In the genomic region with DNA sequence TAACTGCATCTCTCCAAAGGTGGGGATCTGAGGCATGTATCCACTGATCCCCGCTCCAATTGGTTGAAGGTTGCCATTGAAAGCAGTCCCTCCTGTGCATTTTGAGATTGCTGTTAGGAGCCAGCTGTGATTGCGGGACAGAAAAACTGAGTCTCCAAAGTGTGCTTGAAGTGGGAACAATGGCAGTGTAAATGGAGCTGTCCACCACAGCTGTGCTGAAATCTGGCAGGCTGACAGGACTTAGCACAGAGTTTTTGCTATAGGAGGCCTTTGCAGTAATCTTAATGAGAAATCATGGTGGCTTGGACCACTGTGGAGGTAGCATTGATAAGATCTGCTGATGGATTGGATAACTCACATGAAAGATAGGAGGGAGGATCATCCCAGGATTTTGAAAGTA, we compare ENCODE assay signal across 10 cellular contexts. TPM values are rescaled to one million over a fixed set of nuclear protein-coding genes. Genes with fewer than 3 reads are reported as not detected.
A peak's percentile ranks its signal among the peaks of the same experiment; 100 is the strongest.
DNase-seq lines count a peak whose midpoint lies in the region; ATAC-seq and TF ChIP-seq lines count a peak whose summit lies in the region.
"Had no signal": no experiment of that assay in that cellular context is flagged by ENCODE, and none has a peak within 500 bp of the region (broad histone marks: within the 10 kb centered on the region; RNA-seq: fewer than 3 reads in every experiment).

No MANE protein-coding gene starts in this region.

- no peak for TF ChIP-seq CTCF in GM12865 (IDR thresholded peaks at IDR 0.05; ENCODE audit: insufficient read depth, low read depth, low read length, missing control alignments)
- no peak for TF ChIP-seq CTCF in dorsolateral prefrontal cortex (IDR thresholded peaks at IDR 0.05 in 54 of 56, conservative IDR thresholded peaks at IDR 0.05 in 2 of 56; ENCODE audit: low read depth in 1 of 56, partially characterized antibody in 56 of 56)

- intact Hi-C loops in dorsolateral prefrontal cortex (cut with DNase I), result no loop called here
- intact Hi-C loops in sciatic nerve (cut with DNase I), result no loop called here

- H3K27ac ChIP-seq in dorsolateral prefrontal cortex, result no peak overlapping the region
- H3K27ac ChIP-seq: left lung had no signal

- H3K4me3 ChIP-seq in GM12865 (ENCODE audit: low read depth, low read length) (no peak overlapping the region), dorsolateral prefrontal cortex (no peak overlapping the region)
- H3K4me3 ChIP-seq: left lung had no signal

- DNase-seq in GM12865 (ENCODE audit: low read depth) (peak; percentile 9), Kasumi-1 (lab: John Stamatoyannopoulos, UW) (peak; percentile 4 to 40), astrocyte of the hippocampus (ENCODE audit: low read depth, low spot score) (peak; percentile 63), lung microvascular endothelial cell (ENCODE audit: low read depth in 2 of 2) (peak; percentile 51 to 54), dorsolateral prefrontal cortex (no peak), sciatic nerve (ENCODE audit: low spot score) (no peak), NCI-H146 treated with DMSO at 0.1 percent for 48 hours (lab: John Stamatoyannopoulos, UW; ENCODE audit: unreplicated experiment) (no peak)
- DNase-seq: left lung, NCI-H510A treated with DMSO at 0.1 percent for 48 hours, T-helper 9 cell had no signal

- no peaks in the 10 kb centered on the region for H3K27me3 ChIP-seq in dorsolateral prefrontal cortex
- H3K27me3 ChIP-seq: left lung had no signal

- no peak for ATAC-seq in sciatic nerve
- ATAC-seq: left lung had no signal

RNA-seq across cellular contexts. Expression of a gene that starts 3.3 kb away (rescaled TPM):
- total RNA-seq in lung microvascular endothelial cell (15.9 and 22.2 TPM in 2 replicates), dorsolateral prefrontal cortex (10 to 100 TPM; 43.0 to 74.0 (median 56.6) TPM), sciatic nerve (59.2 TPM)

RNA-seq across cellular contexts. Expression of a gene that starts 57.8 kb away (rescaled TPM):
- total RNA-seq in lung microvascular endothelial cell, result not detected in 2 replicates
- 1 to 10 TPM in 85 of 120 experiments, under 1 TPM in 35; 0.29 to 2.6 (median 1.2) TPM for total RNA-seq in dorsolateral prefrontal cortex
- total RNA-seq in sciatic nerve, result not detected
- total RNA-seq: left lung had no signal

Comparison
In these comparisons a context has a peak if more than half of its experiments do, and no peak if none do; other contexts are left out.
1. DNase-seq: peak in GM12865 (single experiment), Kasumi-1 (2 of 2), astrocyte of the hippocampus (single experiment) and lung microvascular endothelial cell (2 of 2); none in dorsolateral prefrontal cortex (0 of 10), sciatic nerve (single experiment) and NCI-H146 treated with DMSO at 0.1 percent for 48 hours (single experiment).